In genomic region chr6:52375780-52376556, GRCh38 we compare ENCODE assay signal across 11 cellular contexts. TPM values are rescaled to one million over a fixed set of nuclear protein-coding genes. Genes with fewer than 3 reads are reported as not detected.
DNase-seq lines count a peak whose midpoint lies in the region; ATAC-seq, FAIRE-seq and TF ChIP-seq lines count a peak whose summit lies in the region.
"Had no signal": no experiment of that assay in that cellular context is flagged by ENCODE, and none has a peak within 500 bp of the region (broad histone marks: within the 10 kb centered on the region; RNA-seq: fewer than 3 reads in every experiment).

No MANE protein-coding gene starts in this region.

- H3K4me1 ChIP-seq in SJSA1 (replicated peaks) (peaks cover 20% of the 10 kb centered on the region), rectal smooth muscle tissue (ENCODE audit: control insufficient read depth, insufficient read depth, low read length) (peaks cover 2% of the 10 kb centered on the region)
- H3K4me1 ChIP-seq: Caco-2 had no signal

- peaks cover 46% of the 10 kb centered on the region for H3K4me1 Mint-ChIP-seq in brain
- H3K4me1 Mint-ChIP-seq in activated T-helper 2 cell treated with anti-CD3 and anti-CD28 coated beads, Interferon-gamma antibody, Interleukin-2, Interleukin-4, amounts not matched to agents 10 μg/mL and 5 μg/mL and 100 μg/mL, durations not matched to agents 14 hours and 24 hours and 36 hours (ENCODE audit: low read depth), result peaks cover 35% of the 10 kb centered on the region

- H3K36me3 ChIP-seq in SJSA1 (no peaks in the 10 kb centered on the region), rectal smooth muscle tissue (ENCODE audit: control insufficient read depth, insufficient read depth, low read length) (peaks cover 3% of the 10 kb centered on the region)
- H3K36me3 ChIP-seq: colonic mucosa, MG63 had no signal

- no peak overlapping the region for H3K27ac ChIP-seq in SJSA1
- H3K27ac ChIP-seq in rectal smooth muscle tissue (ENCODE audit: low read depth, low read length), result peak overlapping the region; percentile 27
- H3K27ac ChIP-seq: colonic mucosa had no signal

- peaks cover 32% of the 10 kb centered on the region for H3K36me3 Mint-ChIP-seq in brain
- peaks cover 48% of the 10 kb centered on the region for H3K36me3 Mint-ChIP-seq in activated T-helper 2 cell treated with anti-CD3 and anti-CD28 coated beads, Interferon-gamma antibody, Interleukin-2, Interleukin-4, amounts not matched to agents 10 μg/mL and 5 μg/mL and 100 μg/mL, durations not matched to agents 14 hours and 24 hours and 36 hours (ENCODE audit: low read depth)

- intact Hi-C loops in activated T-helper 2 cell treated with anti-CD3 and anti-CD28 coated beads, Interferon-gamma antibody, Interleukin-2, Interleukin-4, amounts not matched to agents 10 μg/mL and 5 μg/mL and 100 μg/mL, durations not matched to agents 14 hours and 24 hours and 36 hours (cut with micrococcal nuclease), result loop anchor here (2.0 kb wide), 1 partner anchor 13 kb away; the partner anchor contains the start of gene PAQR8

- no peak for TF ChIP-seq CTCF in brain (conservative IDR thresholded peaks at IDR 0.05)
- TF ChIP-seq CTCF in GM13976 (IDR thresholded peaks at IDR 0.05; ENCODE audit: borderline replicate concordance, control extremely low read depth, extremely low read depth, insufficient read depth, missing control alignments), result no peak

- peaks cover 0 to 12% (median 5%) of the 10 kb centered on the region in 5 experiments for H3K9me3 Mint-ChIP-seq in brain
- peaks cover 9% of the 10 kb centered on the region for H3K9me3 Mint-ChIP-seq in activated T-helper 2 cell treated with anti-CD3 and anti-CD28 coated beads, Interferon-gamma antibody, Interleukin-2, Interleukin-4, amounts not matched to agents 10 μg/mL and 5 μg/mL and 100 μg/mL, durations not matched to agents 14 hours and 24 hours and 36 hours

- H3K4me3 ChIP-seq in SJSA1 (no peak overlapping the region), rectal smooth muscle tissue (ENCODE audit: low read length) (no peak overlapping the region)
- H3K4me3 ChIP-seq: colonic mucosa, MG63 had no signal

- no peaks in the 10 kb centered on the region for H3K27me3 Mint-ChIP-seq in brain
- H3K27me3 Mint-ChIP-seq in activated T-helper 2 cell treated with anti-CD3 and anti-CD28 coated beads, Interferon-gamma antibody, Interleukin-2, Interleukin-4, amounts not matched to agents 10 μg/mL and 5 μg/mL and 100 μg/mL, durations not matched to agents 14 hours and 24 hours and 36 hours (ENCODE audit: low read depth), result no peaks in the 10 kb centered on the region

- peak; percentile 71 for FAIRE-seq in GM12891 (lab: Jason Lieb, UNC)

- H3K9ac ChIP-seq in rectal smooth muscle tissue (ENCODE audit: low read length), result no peak overlapping the region

- H3K4me3 Mint-ChIP-seq in brain, result peak overlapping the region in 1 of 5 experiments; percentile 37
- no peak overlapping the region for H3K4me3 Mint-ChIP-seq in activated T-helper 2 cell treated with anti-CD3 and anti-CD28 coated beads, Interferon-gamma antibody, Interleukin-2, Interleukin-4, amounts not matched to agents 10 μg/mL and 5 μg/mL and 100 μg/mL, durations not matched to agents 14 hours and 24 hours and 36 hours (ENCODE audit: low read depth)

- no peak for TF ChIP-seq POLR2A in GM12891 (IDR thresholded peaks at IDR 0.05; ENCODE audit: low read depth, low read length)

- ATAC-seq in GM18870 (IDR thresholded peaks at IDR 0.05; ENCODE audit: unreplicated experiment), result no peak

- DNase-seq in GM12891 (ENCODE audit: insufficient read length, low spot score) (no peak), SJSA1 (ENCODE audit: low read depth in 1 of 2, low spot score in 2 of 2) (peak; percentile 47 to 51), GM13976 (ENCODE audit: low spot score) (no peak)
- no peak for DNase-seq in activated T-helper 2 cell treated with anti-CD3 and anti-CD28 coated beads, Interferon-gamma antibody, Interleukin-2, Interleukin-4, amounts not matched to agents 10 μg/mL and 5 μg/mL and 100 μg/mL, durations not matched to agents 14 hours and 24 hours and 36 hours (ENCODE audit: low spot score)
- DNase-seq: Caco-2, colonic mucosa, left ventricle myocardium superior, MG63 had no signal

- no peaks in the 10 kb centered on the region for H3K9me3 ChIP-seq in SJSA1 (replicated peaks)
- H3K9me3 ChIP-seq: Caco-2, colonic mucosa had no signal

- in situ Hi-C loops in GM13976 (cut with MboI; ENCODE audit: low sequenced_read_pairs, unreplicated experiment), result no loop called here

- H3K27me3 ChIP-seq in SJSA1 (replicated peaks) (no peaks in the 10 kb centered on the region), rectal smooth muscle tissue (ENCODE audit: control insufficient read depth, insufficient read depth, low read length) (no peaks in the 10 kb centered on the region)
- H3K27me3 ChIP-seq: colonic mucosa, MG63 had no signal

- H3K27ac Mint-ChIP-seq in brain, result peak overlapping the region in 3 of 5 experiments; percentile 41 to 84 (median 41)
- no peak overlapping the region for H3K27ac Mint-ChIP-seq in activated T-helper 2 cell treated with anti-CD3 and anti-CD28 coated beads, Interferon-gamma antibody, Interleukin-2, Interleukin-4, amounts not matched to agents 10 μg/mL and 5 μg/mL and 100 μg/mL, durations not matched to agents 14 hours and 24 hours and 36 hours

TF ChIP-seq in GM12891, 5 proteins besides CTCF, POLR2A, EP300 and RAD21:
- TF ChIP-seq PAX5 (IDR thresholded peaks at IDR 0.05; ENCODE audit: insufficient read depth, low read length, severe bottlenecking) (no peak), POLR2AphosphoS5 (IDR thresholded peaks at IDR 0.05; ENCODE audit: low read depth, low read length) (no peak), TAF1 (IDR thresholded peaks at IDR 0.05; ENCODE audit: low read depth, low read length) (no peak), SPI1 (IDR thresholded peaks at IDR 0.05; ENCODE audit: low read depth, low read length) (peak; percentile 71), POU2F2 (IDR thresholded peaks at IDR 0.05; ENCODE audit: low read depth, low read length) (no peak)

RNA-seq across cellular contexts. Expression of gene PAQR8, which starts 14.0 kb away (rescaled TPM):
- polyA plus RNA-seq in GM12891 (2012; ENCODE audit: low read depth, missing spikeins), result 8.6 TPM
- 5.8 and 10.0 TPM in 2 replicates for total RNA-seq in SJSA1 (2014; rRNA removed; shearing (Covaris generic))
- polyA plus RNA-seq in brain (ENCODE audit: insufficient read depth, low read depth, low replicate concordance), result 63.5 TPM
- 6.8 and 8.8 TPM in 2 replicates for total RNA-seq in activated T-helper 2 cell treated with anti-CD3 and anti-CD28 coated beads, Interferon-gamma antibody, Interleukin-2, Interleukin-4, amounts not matched to agents 10 μg/mL and 5 μg/mL and 100 μg/mL, durations not matched to agents 14 hours and 24 hours and 36 hours

RNA-seq across cellular contexts. Expression of gene EFHC1, which starts 44.2 kb away (rescaled TPM):
- polyA plus RNA-seq in GM12891 (2012; ENCODE audit: low read depth, missing spikeins), result 12.8 TPM
- total RNA-seq in SJSA1 (2014; rRNA removed; shearing (Covaris generic)), result 15.7 and 15.8 TPM in 2 replicates
- 36.0 TPM for polyA plus RNA-seq in brain (ENCODE audit: insufficient read depth, low read depth, low replicate concordance)
- total RNA-seq in activated T-helper 2 cell treated with anti-CD3 and anti-CD28 coated beads, Interferon-gamma antibody, Interleukin-2, Interleukin-4, amounts not matched to agents 10 μg/mL and 5 μg/mL and 100 μg/mL, durations not matched to agents 14 hours and 24 hours and 36 hours, result 0.67 and 1.6 TPM in 2 replicates

Comparison
In these comparisons a context has a peak if more than half of its experiments do, and no peak if none do; other contexts are left out.
1. DNase-seq: peak in SJSA1 (2 of 2); none in GM12891 (single experiment), activated T-helper 2 cell treated with anti-CD3 and anti-CD28 coated beads, Interferon-gamma antibody, Interleukin-2, Interleukin-4, amounts not matched to agents 10 μg/mL and 5 μg/mL and 100 μg/mL, durations not matched to agents 14 hours and 24 hours and 36 hours (single experiment) and GM13976 (single experiment).